In genomic region chr4:12852338-12853307, GRCh38 we compare ENCODE assay signal across 8 cellular contexts.
DNase-seq lines count a peak whose midpoint lies in the region; ATAC-seq and TF ChIP-seq lines count a peak whose summit lies in the region.

No MANE protein-coding gene starts in this region.

- no peak overlapping the region for H3K14ac ChIP-seq in neuronal stem cell (ENCODE audit: low read length)

- H3K27ac ChIP-seq in MM.1S (ENCODE audit: low read length) (peak overlapping the region; percentile 26; the same call in 1 of the 2 replicates), neuronal stem cell (replicated peaks; ENCODE audit: low read length) (no peak overlapping the region)

- no peaks in the 10 kb centered on the region for H3K79me2 ChIP-seq in MM.1S (ENCODE audit: low read length)

- no peaks in the 10 kb centered on the region for H3K36me3 Mint-ChIP-seq in activated naive CD8-positive, alpha-beta T cell treated with anti-CD3 and anti-CD28 coated beads, Interleukin-2, amount 10 ng/mL, durations not matched to agents 7 days and 5 days
- H3K36me3 Mint-ChIP-seq in activated naive CD8-positive, alpha-beta T cell treated with anti-CD3 and anti-CD28 coated beads, Interleukin-2, amount 50 U/mL, for 24 hours (ENCODE audit: low read depth) = no peaks in the 10 kb centered on the region

- H2BK120ac ChIP-seq in neuronal stem cell (ENCODE audit: low read depth, low read length) = no peak overlapping the region

- H3K9me3 ChIP-seq in MM.1S (replicated peaks; ENCODE audit: insufficient read depth, low read length) = no peaks in the 10 kb centered on the region
- H3K9me3 ChIP-seq in neuronal stem cell (replicated peaks in 1 of 2; ENCODE audit: control insufficient read depth in 2 of 2, insufficient read depth in 1 of 2, low read depth in 1 of 2, low read length in 2 of 2) = no peaks in the 10 kb centered on the region

- no peaks in the 10 kb centered on the region for H3K9me3 Mint-ChIP-seq in activated naive CD8-positive, alpha-beta T cell treated with anti-CD3 and anti-CD28 coated beads, Interleukin-2, amount 10 ng/mL, durations not matched to agents 7 days and 5 days
- H3K9me3 Mint-ChIP-seq in activated naive CD8-positive, alpha-beta T cell treated with anti-CD3 and anti-CD28 coated beads, Interleukin-2, amount 50 U/mL, for 24 hours = no peaks in the 10 kb centered on the region

- H4K91ac ChIP-seq in neuronal stem cell (ENCODE audit: low read depth, low read length, poor library complexity) = no peak overlapping the region

- no peak overlapping the region for H3K27ac Mint-ChIP-seq in activated naive CD8-positive, alpha-beta T cell treated with anti-CD3 and anti-CD28 coated beads, Interleukin-2, amount 10 ng/mL, durations not matched to agents 7 days and 5 days
- H3K27ac Mint-ChIP-seq in activated naive CD8-positive, alpha-beta T cell treated with anti-CD3 and anti-CD28 coated beads, Interleukin-2, amount 50 U/mL, for 24 hours = no peak overlapping the region

- H3K4me3 ChIP-seq in MM.1S (ENCODE audit: low read length) (peak overlapping the region; percentile 45), fibroblast of pulmonary artery (replicated peaks; ENCODE audit: low read depth, low read length) (no peak overlapping the region), neuronal stem cell (ENCODE audit: low read length in 2 of 2) (no peak overlapping the region)

- no peak overlapping the region for H2AK5ac ChIP-seq in neuronal stem cell (ENCODE audit: low read depth, low read length)

- H3K27me3 ChIP-seq in MM.1S (replicated peaks; ENCODE audit: insufficient read depth, low read length) (no peaks in the 10 kb centered on the region), neuronal stem cell (ENCODE audit: control insufficient read depth in 3 of 3, insufficient read depth in 3 of 3, low read depth in 1 of 3, low read length in 3 of 3) (no peaks in the 10 kb centered on the region)

- peaks cover 18% of the 10 kb centered on the region for H3K27me3 Mint-ChIP-seq in activated naive CD8-positive, alpha-beta T cell treated with anti-CD3 and anti-CD28 coated beads, Interleukin-2, amount 10 ng/mL, durations not matched to agents 7 days and 5 days
- H3K27me3 Mint-ChIP-seq in activated naive CD8-positive, alpha-beta T cell treated with anti-CD3 and anti-CD28 coated beads, Interleukin-2, amount 50 U/mL, for 24 hours = peaks cover 15% of the 10 kb centered on the region

- H3K9me2 ChIP-seq in MM.1S (replicated peaks; ENCODE audit: insufficient read depth, low read length) = no peaks in the 10 kb centered on the region

- peak overlapping the region; percentile 62 for H3K4me2 ChIP-seq in MM.1S (ENCODE audit: low read depth, low read length)
- H3K4me2 ChIP-seq in neuronal stem cell (ENCODE audit: insufficient read depth, low read length, poor library complexity, severe bottlenecking) = no peak overlapping the region

- H3K18ac ChIP-seq in neuronal stem cell (ENCODE audit: low read length) = no peak overlapping the region

- no peak overlapping the region for H2BK12ac ChIP-seq in neuronal stem cell (ENCODE audit: low read length)

- no peak overlapping the region for H3K23ac ChIP-seq in neuronal stem cell (ENCODE audit: low read depth, low read length, poor library complexity)

- TF ChIP-seq CTCF in MM.1S (IDR thresholded peaks at IDR 0.05; ENCODE audit: low read length) (peak; percentile 78), fibroblast of pulmonary artery (IDR thresholded peaks at IDR 0.05; ENCODE audit: low read length, missing control alignments) (peak; percentile 61)

- no peak for ATAC-seq in activated naive CD8-positive, alpha-beta T cell treated with anti-CD3 and anti-CD28 coated beads, Interleukin-2, amount 10 ng/mL, durations not matched to agents 7 days and 5 days (ENCODE audit: low read depth)
- no peak for ATAC-seq in activated naive CD8-positive, alpha-beta T cell treated with anti-CD3 and anti-CD28 coated beads, Interleukin-2, amount 50 U/mL, for 24 hours
- no peak for ATAC-seq in HG02763 (IDR thresholded peaks at IDR 0.05; ENCODE audit: unreplicated experiment)

- H3K4me1 Mint-ChIP-seq in activated naive CD8-positive, alpha-beta T cell treated with anti-CD3 and anti-CD28 coated beads, Interleukin-2, amount 10 ng/mL, durations not matched to agents 7 days and 5 days = peaks cover 10% of the 10 kb centered on the region
- peaks cover 2% of the 10 kb centered on the region for H3K4me1 Mint-ChIP-seq in activated naive CD8-positive, alpha-beta T cell treated with anti-CD3 and anti-CD28 coated beads, Interleukin-2, amount 50 U/mL, for 24 hours

- H2AFZ ChIP-seq in MM.1S (ENCODE audit: low read length) = peak overlapping the region; percentile 55
- H2AFZ ChIP-seq in neuronal stem cell (ENCODE audit: low read length) = peak overlapping the region; percentile 79

- POLR2A ChIA-PET in activated naive CD8-positive, alpha-beta T cell treated with anti-CD3 and anti-CD28 coated beads, Interleukin-2, amount 10 ng/mL, durations not matched to agents 7 days and 5 days (lab: Charles Lee) = no interaction called here

- no CpG with 5 or more reads among the region's 8 CpGs for WGBS in neuronal stem cell (ENCODE audit: extremely low coverage in 2 of 2, insufficient read length in 2 of 2, insufficient replicate concordance in 1 of 2), 2 donors

- H3K4me1 ChIP-seq in MM.1S (ENCODE audit: low read length) (peaks cover 12% of the 10 kb centered on the region), neuronal stem cell (ENCODE audit: control insufficient read depth in 2 of 2, insufficient read depth in 1 of 2, low read depth in 1 of 2, low read length in 2 of 2) (peaks cover 0 to 4% of the 10 kb centered on the region in 2 donors)

- H3K4me3 Mint-ChIP-seq in activated naive CD8-positive, alpha-beta T cell treated with anti-CD3 and anti-CD28 coated beads, Interleukin-2, amount 10 ng/mL, durations not matched to agents 7 days and 5 days = peak overlapping the region; percentile 48
- no peak overlapping the region for H3K4me3 Mint-ChIP-seq in activated naive CD8-positive, alpha-beta T cell treated with anti-CD3 and anti-CD28 coated beads, Interleukin-2, amount 50 U/mL, for 24 hours

- H3K9ac ChIP-seq in MM.1S (ENCODE audit: low read length) (peak overlapping the region; percentile 36; the same call in 1 of the 2 replicates), neuronal stem cell (ENCODE audit: low read depth, low read length, poor library complexity) (no peak overlapping the region)

- H3F3A ChIP-seq in MM.1S (ENCODE audit: insufficient read depth, low read length) = no peaks in the 10 kb centered on the region

- DNase-seq in activated naive CD8-positive, alpha-beta T cell treated with anti-CD3 and anti-CD28 coated beads, Interleukin-2, amount 10 ng/mL, durations not matched to agents 7 days and 5 days = no peak
- no peak for DNase-seq in activated naive CD8-positive, alpha-beta T cell treated with anti-CD3 and anti-CD28 coated beads, Interleukin-2, amount 50 U/mL, for 24 hours
- peak; percentile 77 for DNase-seq in MM.1S
- peak; percentile 91 for DNase-seq in SK-MEL-5 (ENCODE audit: low read depth, low spot score)
- DNase-seq in fibroblast of pulmonary artery (ENCODE audit: low read depth) = peak; percentile 81
- peak; percentile 55 for DNase-seq in neuronal stem cell (ENCODE audit: low spot score)
- no peak for DNase-seq in stimulated activated naive CD4-positive, alpha-beta T cell (lab: John Stamatoyannopoulos, UW)

- H4K20me1 ChIP-seq in MM.1S (ENCODE audit: insufficient read depth, low read length) = no peaks in the 10 kb centered on the region

- H3K4ac ChIP-seq in neuronal stem cell (ENCODE audit: low read length) = no peak overlapping the region

- no peaks in the 10 kb centered on the region for H3K36me3 ChIP-seq in MM.1S (replicated peaks; ENCODE audit: insufficient read depth, low read length)
- H3K36me3 ChIP-seq in neuronal stem cell (replicated peaks in 1 of 2; ENCODE audit: control insufficient read depth in 2 of 2, insufficient read depth in 2 of 2, low read length in 2 of 2) = no peaks in the 10 kb centered on the region

- in situ Hi-C loops in SK-MEL-5 (cut with HindIII; ENCODE audit: low pct_unique_long_range_greater_than_20kb, low sequenced_read_pairs) = no loop called here

- no peak overlapping the region for H4K8ac ChIP-seq in neuronal stem cell (ENCODE audit: low read depth, low read length)

- H3K79me1 ChIP-seq in neuronal stem cell (ENCODE audit: low read depth, low read length) = no peaks in the 10 kb centered on the region

- no peak overlapping the region for H2BK15ac ChIP-seq in neuronal stem cell (ENCODE audit: low read length)

- no peak overlapping the region for H2BK5ac ChIP-seq in neuronal stem cell (ENCODE audit: low read length)

Comparison
In these comparisons a context has a peak if more than half of its experiments do, and no peak if none do; other contexts are left out.
1. DNase-seq: peak in MM.1S (single experiment), SK-MEL-5 (single experiment), fibroblast of pulmonary artery (single experiment) and neuronal stem cell (single experiment); none in activated naive CD8-positive, alpha-beta T cell treated with anti-CD3 and anti-CD28 coated beads, Interleukin-2, amount 10 ng/mL, durations not matched to agents 7 days and 5 days (single experiment), activated naive CD8-positive, alpha-beta T cell treated with anti-CD3 and anti-CD28 coated beads, Interleukin-2, amount 50 U/mL, for 24 hours (single experiment) and stimulated activated naive CD4-positive, alpha-beta T cell (0 of 6).